In genomic region chr4:165905405-165906027, GRCh38 we compare ENCODE assay signal across 15 cellular contexts. TPM values are rescaled to one million over a fixed set of nuclear protein-coding genes. Genes with fewer than 3 reads are reported as not detected.
DNase-seq lines count a peak whose midpoint lies in the region; ATAC-seq, FAIRE-seq and TF ChIP-seq lines count a peak whose summit lies in the region.
"Had no signal": no experiment of that assay in that cellular context is flagged by ENCODE, and none has a peak within 500 bp of the region (broad histone marks: within the 10 kb centered on the region; RNA-seq: fewer than 3 reads in every experiment).

No MANE protein-coding gene starts in this region.

- FAIRE-seq in astrocyte (lab: Jason Lieb, UNC), result no peak
- FAIRE-seq: pancreas had no signal

- H3K36me3 Mint-ChIP-seq in astrocyte (ENCODE audit: low read depth, unreplicated experiment), result no peaks in the 10 kb centered on the region
- H3K36me3 Mint-ChIP-seq: activated naive CD4-positive, alpha-beta T cell treated with anti-CD3 and anti-CD28 coated beads, Interleukin-2, amount 50 U/mL, for 24 hours; CD8-positive, alpha-beta memory T cell had no signal

- ATAC-seq in foreskin keratinocyte (peak; percentile 86), GM18519 (IDR thresholded peaks at IDR 0.05; ENCODE audit: low FRiP score, unreplicated experiment) (no peak)
- ATAC-seq: pancreas had no signal

- no peak overlapping the region for H3K4me3 Mint-ChIP-seq in astrocyte (ENCODE audit: unreplicated experiment)
- H3K4me3 Mint-ChIP-seq: activated naive CD4-positive, alpha-beta T cell treated with anti-CD3 and anti-CD28 coated beads, Interleukin-2, amount 50 U/mL, for 24 hours; CD8-positive, alpha-beta memory T cell had no signal

- H4K20me1 ChIP-seq in astrocyte (ENCODE audit: insufficient read depth, low read length), result no peaks in the 10 kb centered on the region

- no peaks in the 10 kb centered on the region for H3K27me3 Mint-ChIP-seq in astrocyte (ENCODE audit: low read depth, unreplicated experiment)
- H3K27me3 Mint-ChIP-seq: activated naive CD4-positive, alpha-beta T cell treated with anti-CD3 and anti-CD28 coated beads, Interleukin-2, amount 50 U/mL, for 24 hours; CD8-positive, alpha-beta memory T cell had no signal

- DNase-seq in Daoy (ENCODE audit: low read depth) (peak; percentile 26), HS-27A (ENCODE audit: low read depth) (peak; percentile 12), astrocyte (ENCODE audit: low read depth) (peak; percentile 4), foreskin keratinocyte (peak; percentile 12 to 50), cortex of kidney (lab: John Stamatoyannopoulos, UW) (no peak), anterior cingulate cortex (lab: John Stamatoyannopoulos, UW) (no peak), NCI-H1436 (lab: John Stamatoyannopoulos, UW) (no peak)
- DNase-seq: activated T-cell treated with anti-CD3 and anti-CD28 coated beads, Interleukin-2, amount 50 U/mL, for 1 hour; CD8-positive, alpha-beta memory T cell; NCI-H526 treated with DMSO at 0.1 percent for 48 hours; pancreas; stimulated activated CD4-positive, alpha-beta T cell treated with anti-CD3 and anti-CD28 coated beads, Interleukin-2, amount 100 ng/mL, for 48 hours; substantia nigra had no signal

- no peak overlapping the region for H3K27ac Mint-ChIP-seq in astrocyte (ENCODE audit: unreplicated experiment)
- H3K27ac Mint-ChIP-seq: activated naive CD4-positive, alpha-beta T cell treated with anti-CD3 and anti-CD28 coated beads, Interleukin-2, amount 50 U/mL, for 24 hours; CD8-positive, alpha-beta memory T cell had no signal

- no peaks in the 10 kb centered on the region for H3K27me3 ChIP-seq in astrocyte (ENCODE audit: insufficient read depth, low read length)
- H3K27me3 ChIP-seq in foreskin keratinocyte, result no peaks in the 10 kb centered on the region
- H3K27me3 ChIP-seq: pancreas had no signal

- H3K4me1 Mint-ChIP-seq in astrocyte (ENCODE audit: low read depth, unreplicated experiment), result peaks cover 6% of the 10 kb centered on the region
- H3K4me1 Mint-ChIP-seq: activated naive CD4-positive, alpha-beta T cell treated with anti-CD3 and anti-CD28 coated beads, Interleukin-2, amount 50 U/mL, for 24 hours; CD8-positive, alpha-beta memory T cell had no signal

- H3K4me1 ChIP-seq in astrocyte (ENCODE audit: insufficient read depth, low read length), result no peaks in the 10 kb centered on the region
- peaks cover 13% of the 10 kb centered on the region for H3K4me1 ChIP-seq in foreskin keratinocyte
- H3K4me1 ChIP-seq: pancreas had no signal

- H3K9me3 ChIP-seq in astrocyte (ENCODE audit: insufficient read depth, low read depth, low read length), result no peaks in the 10 kb centered on the region
- H3K9me3 ChIP-seq: pancreas had no signal

- H2AFZ ChIP-seq in astrocyte (ENCODE audit: low read depth, low read length), result no peak overlapping the region

- H3K9me3 Mint-ChIP-seq in astrocyte (ENCODE audit: unreplicated experiment), result peaks cover 2% of the 10 kb centered on the region
- H3K9me3 Mint-ChIP-seq: activated naive CD4-positive, alpha-beta T cell treated with anti-CD3 and anti-CD28 coated beads, Interleukin-2, amount 50 U/mL, for 24 hours had no signal

- no peak overlapping the region for H3K4me3 ChIP-seq in astrocyte (ENCODE audit: insufficient read depth, low read depth, low read length)
- H3K4me3 ChIP-seq: pancreas had no signal

- no peak for TF ChIP-seq CTCF in astrocyte (IDR thresholded peaks at IDR 0.05; ENCODE audit: insufficient read depth, low read depth, low read length)
- no peak for TF ChIP-seq CTCF in foreskin keratinocyte (conservative IDR thresholded peaks at IDR 0.05)

- H3K9ac ChIP-seq in astrocyte (ENCODE audit: low read length), result no peak overlapping the region

- H3K4me2 ChIP-seq in astrocyte (ENCODE audit: low read length), result no peak overlapping the region

- no peaks in the 10 kb centered on the region for H3K79me2 ChIP-seq in astrocyte (ENCODE audit: insufficient read depth, low read length)

- H3K27ac ChIP-seq in astrocyte (ENCODE audit: low read depth, low read length), result no peak overlapping the region
- peak overlapping the region; percentile 43 for H3K27ac ChIP-seq in foreskin keratinocyte
- H3K27ac ChIP-seq: pancreas had no signal

- no peaks in the 10 kb centered on the region for H3K36me3 ChIP-seq in astrocyte (ENCODE audit: insufficient read depth, low read length)
- H3K36me3 ChIP-seq: pancreas had no signal

RNA-seq across cellular contexts. Expression of gene TLL1, which starts 32.5 kb away (rescaled TPM):
- total RNA-seq in Daoy (2014; rRNA removed; shearing (Covaris generic)), result not detected in 2 replicates
- total RNA-seq in astrocyte, result 1.9 and 2.7 TPM in 2 replicates
- 1.5 and 3.5 TPM in 2 replicates for total RNA-seq in foreskin keratinocyte
- 0.25 and 0.52 TPM in 2 replicates for polyA plus RNA-seq in foreskin keratinocyte
- total RNA-seq: CD8-positive, alpha-beta memory T cell had no signal
- polyA plus RNA-seq: CD8-positive, alpha-beta memory T cell had no signal

Comparison
In these comparisons a context has a peak if more than half of its experiments do, and no peak if none do; other contexts are left out.
1. DNase-seq: peak in Daoy (single experiment), HS-27A (single experiment), astrocyte (single experiment) and foreskin keratinocyte (2 of 2); none in cortex of kidney (single experiment), anterior cingulate cortex (0 of 58) and NCI-H1436 (single experiment).